ENCODE assay signal across 8 cellular contexts in the genomic region with DNA sequence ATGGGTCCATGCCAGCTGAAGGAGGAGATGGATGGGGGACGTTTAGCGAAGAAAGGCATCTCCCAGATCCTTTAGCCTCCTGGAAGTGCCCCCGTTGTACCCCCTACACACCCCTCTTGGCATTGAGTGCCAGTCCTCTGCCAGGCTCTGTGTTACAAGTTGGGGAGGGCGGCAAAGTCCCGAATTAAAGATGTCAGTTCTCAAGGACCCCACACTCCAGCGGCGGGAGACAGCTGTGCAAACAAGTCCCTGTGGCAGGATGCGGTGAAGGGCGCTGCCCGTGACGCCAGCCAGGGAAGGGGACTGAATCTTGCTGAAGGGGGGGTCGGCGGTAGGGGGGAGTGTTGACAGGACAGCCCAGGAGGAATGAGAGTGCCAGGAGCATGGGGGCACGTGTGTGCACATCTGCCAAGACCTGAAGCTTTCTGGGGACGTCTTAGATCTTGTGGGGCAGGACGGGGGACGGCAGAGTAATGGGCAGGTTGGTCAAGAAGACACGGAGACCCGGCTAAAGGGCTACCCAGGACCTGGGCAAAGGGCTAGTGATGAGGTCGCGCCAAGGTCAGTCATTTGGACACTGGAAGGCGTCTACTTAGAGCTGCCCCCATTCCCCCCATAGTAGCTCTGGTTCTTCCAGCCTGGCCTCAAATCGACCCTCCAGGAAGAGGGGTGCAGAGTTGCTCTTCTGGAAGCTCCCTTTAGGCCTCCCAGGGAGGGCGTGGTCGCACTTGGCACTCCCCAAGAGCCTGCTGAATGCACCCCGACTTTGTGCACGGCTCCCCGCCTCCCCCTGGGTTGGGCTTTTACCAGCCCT. TPM values are rescaled to one million over a fixed set of nuclear protein-coding genes. Genes with fewer than 3 reads are reported as not detected.
DNase-seq lines count a peak whose midpoint lies in the region; ATAC-seq, FAIRE-seq and TF ChIP-seq lines count a peak whose summit lies in the region.

No MANE protein-coding gene starts in this region.

- peaks cover 12 to 21% of the 10 kb centered on the region in 2 donors for H3K4me1 ChIP-seq in kidney (ENCODE audit: control insufficient read depth in 1 of 2, insufficient read depth in 1 of 2, low read depth in 1 of 2, low read length in 2 of 2)

- DNase-seq in NCI-H2029 treated with DMSO at 0.1 percent for 48 hours (lab: John Stamatoyannopoulos, UW) (peak; percentile 79), caudate nucleus (lab: John Stamatoyannopoulos, UW) (peak in 36 of 61 donors; percentile 29 to 84 (median 65)), kidney (peak; percentile 95)
- DNase-seq in stimulated activated CD4-positive, alpha-beta T cell treated with anti-CD3 and anti-CD28 coated beads, Interleukin-15, amount 100 ng/mL, for 24 hours: peak; percentile 67

- H3K9me3 ChIP-seq in kidney (ENCODE audit: control insufficient read depth in 1 of 2, low read length in 2 of 2): no peaks in the 10 kb centered on the region

- H3K36me3 ChIP-seq in kidney (ENCODE audit: control insufficient read depth in 1 of 2, insufficient read depth in 2 of 2, low read length in 2 of 2): peaks cover 0 to under 1% of the 10 kb centered on the region in 2 donors

- peak overlapping the region; percentile 98 for H3K27ac ChIP-seq in VCaP
- H3K27ac ChIP-seq in caudate nucleus (ENCODE audit: low read depth, low read length): peak overlapping the region; percentile 99
- H3K27ac ChIP-seq in kidney (ENCODE audit: low read depth in 2 of 2, low read length in 2 of 2): peak overlapping the region; percentile 99

- TF ChIP-seq CTCF in VCaP (conservative IDR thresholded peaks at IDR 0.05): no peak
- no peak for TF ChIP-seq CTCF in kidney (IDR thresholded peaks at IDR 0.05; ENCODE audit: borderline replicate concordance, extremely low read depth, insufficient read depth)

- H3K4me3 ChIP-seq in GM08714 (ENCODE audit: low read length): peak overlapping the region; percentile 70; the same call in 1 of the 2 replicates
- peak overlapping the region; percentile 89 to 97 for H3K4me3 ChIP-seq in kidney (ENCODE audit: low read length in 2 of 2)

- FAIRE-seq in kidney (lab: Jason Lieb, UNC): no peak

- H3K9ac ChIP-seq in kidney (ENCODE audit: low read length in 2 of 2): peak overlapping the region; percentile 81 to 96

- ATAC-seq in GM18858 (IDR thresholded peaks at IDR 0.05; ENCODE audit: unreplicated experiment) (no peak), GM21526 (IDR thresholded peaks at IDR 0.05; ENCODE audit: low FRiP score, unreplicated experiment) (no peak)

- intact Hi-C loops in kidney (cut with DNase I): loop anchor here (10.0 kb wide), 1 partner anchor 102 kb away; a partner anchor contains a TSS

RNA-seq across cellular contexts. Expression of a gene that starts 2.8 kb away (rescaled TPM):
- total RNA-seq in kidney: 196 TPM
- 118 TPM for polyA plus RNA-seq in kidney (ENCODE audit: insufficient read depth, low read depth, low replicate concordance)

RNA-seq across cellular contexts. Expression of a gene that starts 14.8 kb away (rescaled TPM):
- 37.6 TPM for total RNA-seq in kidney
- 1.2 TPM for polyA plus RNA-seq in kidney (ENCODE audit: insufficient read depth, low read depth, low replicate concordance)

RNA-seq across cellular contexts. Expression of a gene that starts 22.0 kb away (rescaled TPM):
- 9.0 TPM for total RNA-seq in kidney
- 10.5 TPM for polyA plus RNA-seq in kidney (ENCODE audit: insufficient read depth, low read depth, low replicate concordance)

RNA-seq across cellular contexts. Expression of a gene that starts 40.2 kb away (rescaled TPM):
- total RNA-seq in kidney: 6.2 TPM
- 7.6 TPM for polyA plus RNA-seq in kidney (ENCODE audit: insufficient read depth, low read depth, low replicate concordance)
